Comparison of ENCODE assay signal across 8 cellular contexts in genomic region chr3:174441588-174442316, GRCh38.
DNase-seq lines count a peak whose midpoint lies in the region; ATAC-seq, FAIRE-seq and TF ChIP-seq lines count a peak whose summit lies in the region.

No MANE protein-coding gene starts in this region.

- ATAC-seq in GM21526 (IDR thresholded peaks at IDR 0.05; ENCODE audit: low FRiP score, unreplicated experiment) (peak; percentile 13), naive B cell (ENCODE audit: low read depth in 2 of 2) (no peak)

- no peaks in the 10 kb centered on the region for H3K36me3 Mint-ChIP-seq in dendritic cell treated with granulocyte-macrophage colony-stimulating factor and Interleukin-4, amounts not matched to agents 40 ng/mL and 50 ng/mL, for 4 days (ENCODE audit: low read depth)
- no peaks in the 10 kb centered on the region for H3K36me3 Mint-ChIP-seq in naive B cell

- peaks cover 12% of the 10 kb centered on the region for H3K27me3 Mint-ChIP-seq in dendritic cell treated with granulocyte-macrophage colony-stimulating factor and Interleukin-4, amounts not matched to agents 40 ng/mL and 50 ng/mL, for 4 days
- H3K27me3 Mint-ChIP-seq in naive B cell: peaks cover 8 to 19% (median 15%) of the 10 kb centered on the region in 3 donors

- intact Hi-C loops in dendritic cell treated with granulocyte-macrophage colony-stimulating factor and Interleukin-4, amounts not matched to agents 40 ng/mL and 50 ng/mL, for 4 days (cut with micrococcal nuclease): no loop called here

- peak overlapping the region; percentile 100 for H3K27ac ChIP-seq in 22Rv1

- H3K4me3 Mint-ChIP-seq in dendritic cell treated with granulocyte-macrophage colony-stimulating factor and Interleukin-4, amounts not matched to agents 40 ng/mL and 50 ng/mL, for 4 days: peak overlapping the region; percentile 77
- peak overlapping the region in 7 of 8 donors; percentile 63 to 87 (median 80) for H3K4me3 Mint-ChIP-seq in naive B cell

- no peak for FAIRE-seq in GM12892 (lab: Jason Lieb, UNC)

- no peak for TF ChIP-seq POLR2A in GM12892 (IDR thresholded peaks at IDR 0.05; ENCODE audit: low read depth, low read length)

- H3K9me3 Mint-ChIP-seq in dendritic cell treated with granulocyte-macrophage colony-stimulating factor and Interleukin-4, amounts not matched to agents 40 ng/mL and 50 ng/mL, for 4 days: no peaks in the 10 kb centered on the region
- no peaks in the 10 kb centered on the region for H3K9me3 Mint-ChIP-seq in naive B cell

- H3K4me1 Mint-ChIP-seq in dendritic cell treated with granulocyte-macrophage colony-stimulating factor and Interleukin-4, amounts not matched to agents 40 ng/mL and 50 ng/mL, for 4 days (ENCODE audit: low read depth): peaks cover 18% of the 10 kb centered on the region
- H3K4me1 Mint-ChIP-seq in naive B cell: peaks cover 10 to 13% (median 13%) of the 10 kb centered on the region in 3 donors

- no peak for TF ChIP-seq CTCF in 22Rv1 (IDR thresholded peaks at IDR 0.05)

- peak; percentile 29 for DNase-seq in NCI-H774 (lab: John Stamatoyannopoulos, UW)
- no peak for DNase-seq in naive B cell
- DNase-seq in GM12892 (ENCODE audit: insufficient read length): no peak
- DNase-seq in CD1c-positive myeloid dendritic cell (ENCODE audit: extremely low spot score): no peak
- DNase-seq in activated effector memory CD4-positive, alpha-beta T cell treated with Interleukin-2 at 50 U/mL for 16 hours: no peak

- H3K27ac Mint-ChIP-seq in dendritic cell treated with granulocyte-macrophage colony-stimulating factor and Interleukin-4, amounts not matched to agents 40 ng/mL and 50 ng/mL, for 4 days: peak overlapping the region; percentile 83
- H3K27ac Mint-ChIP-seq in naive B cell: no peak overlapping the region
